9 cellular contexts compared by ENCODE assay signal in the genomic region with DNA sequence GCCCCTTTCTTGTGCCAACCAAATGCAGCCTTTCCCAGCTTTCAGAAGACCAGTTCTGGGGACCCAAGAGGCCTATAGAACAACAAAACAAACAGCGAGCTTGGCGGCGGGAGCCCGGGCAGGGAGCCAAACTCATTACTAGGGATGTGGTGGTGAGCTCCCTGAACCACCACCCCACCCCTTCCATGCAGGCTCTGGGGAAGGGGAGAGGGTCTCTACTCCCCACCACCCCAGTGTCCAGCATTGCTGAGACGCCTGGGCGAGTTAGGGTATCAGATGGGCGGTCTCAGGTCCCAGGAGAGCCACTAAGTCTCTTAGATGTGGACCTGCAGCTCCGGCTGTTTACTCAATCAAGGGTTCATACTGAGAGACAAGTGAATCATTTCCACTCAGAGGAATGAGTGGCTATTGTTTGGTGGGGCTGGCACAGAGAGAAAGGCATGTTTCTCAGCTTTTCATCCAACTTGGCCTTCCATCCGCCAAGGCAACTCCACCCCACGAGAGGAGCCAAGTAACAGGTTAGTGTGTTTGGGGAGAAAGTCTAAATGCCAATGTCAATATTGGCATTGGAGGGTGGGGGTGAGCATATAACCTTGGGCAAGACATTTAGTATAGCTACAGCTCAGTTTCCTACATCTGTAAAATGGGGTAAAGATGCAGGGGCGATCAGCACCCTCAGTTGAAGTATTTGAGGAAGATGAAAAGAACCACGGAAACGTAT. TPM values are rescaled to one million over a fixed set of nuclear protein-coding genes. Genes with fewer than 3 reads are reported as not detected.
DNase-seq lines count a peak whose midpoint lies in the region; ATAC-seq and TF ChIP-seq lines count a peak whose summit lies in the region.
"Had no signal": no experiment of that assay in that cellular context is flagged by ENCODE, and none has a peak within 500 bp of the region (broad histone marks: within the 10 kb centered on the region; RNA-seq: fewer than 3 reads in every experiment).

No MANE protein-coding gene starts in this region.

- H3K27ac Mint-ChIP-seq in activated CD4-positive, alpha-beta memory T cell treated with anti-CD3 and anti-CD28 coated beads for 36 hours, result no peak overlapping the region
- H3K27ac Mint-ChIP-seq in endodermal cell, result no peak overlapping the region

- H3K4me1 ChIP-seq in ascending aorta, result peaks cover 36 to 63% of the 10 kb centered on the region in 2 donors
- peaks cover 47 to 81% of the 10 kb centered on the region in 2 donors for H3K4me1 ChIP-seq in left lung
- peaks cover 29 to 74% (median 52%) of the 10 kb centered on the region in 4 donors for H3K4me1 ChIP-seq in transverse colon
- peaks cover 6% of the 10 kb centered on the region for H3K4me1 ChIP-seq in endodermal cell (ENCODE audit: control insufficient read depth, insufficient read depth, low read length)

- TF ChIP-seq CTCF in ascending aorta (IDR thresholded peaks at IDR 0.05) (no peak), left lung (IDR thresholded peaks at IDR 0.05) (no peak), transverse colon (IDR thresholded peaks at IDR 0.05) (no peak), endodermal cell (conservative IDR thresholded peaks at IDR 0.05) (no peak)

- H3K9me3 ChIP-seq in ascending aorta, result no peaks in the 10 kb centered on the region
- H3K9me3 ChIP-seq in left lung, result no peaks in the 10 kb centered on the region
- H3K9me3 ChIP-seq in transverse colon, result no peaks in the 10 kb centered on the region
- no peaks in the 10 kb centered on the region for H3K9me3 ChIP-seq in endodermal cell (ENCODE audit: control insufficient read depth, low read length)

- in situ Hi-C loops in transverse colon (cut with MboI; ENCODE audit: low pct_ligation_motif_present in 1 of 4, low pct_unique_long_range_greater_than_20kb in 1 of 4, low sequenced_read_pairs in 3 of 4), result no loop called here

- DNase-seq in NCI-H1694 treated with DMSO at 0.1 percent for 48 hours (lab: John Stamatoyannopoulos, UW) (peak; percentile 72), ascending aorta (ENCODE audit: low spot score in 2 of 2) (peak in 1 of 2 donors; percentile 82), left lung (peak; percentile 61 to 79), transverse colon (peak; percentile 79), cortex of kidney (lab: John Stamatoyannopoulos, UW) (no peak), endodermal cell (no peak), HuH-7 (ENCODE audit: low spot score) (no peak)
- no peak for DNase-seq in activated CD4-positive, alpha-beta memory T cell treated with anti-CD3 and anti-CD28 coated beads for 36 hours
- DNase-seq: stimulated activated CD4-positive, alpha-beta T cell treated with anti-CD3 and anti-CD28 coated beads, Interleukin-15, amount 100 ng/mL, for 24 hours had no signal

- H3K4me3 ChIP-seq in ascending aorta (peak overlapping the region in 1 of 2 donors; percentile 33), left lung (no peak overlapping the region), transverse colon (no peak overlapping the region), endodermal cell (ENCODE audit: low read length) (no peak overlapping the region)

- 58% methylated on average over 13 of the region's 13 CpGs; no CpG with 5 or more reads in 1 of the 2 donors for WGBS in transverse colon (ENCODE audit: low coverage in 1 of 2), 2 donors
- WGBS in endodermal cell (ENCODE audit: insufficient coverage in 1 of 2, insufficient read length in 1 of 2), 2 experiments, result 95 to 96% methylated on average over 4 to 13 of the region's 13 CpGs

- no peaks in the 10 kb centered on the region for H3K27me3 Mint-ChIP-seq in activated CD4-positive, alpha-beta memory T cell treated with anti-CD3 and anti-CD28 coated beads for 36 hours
- H3K27me3 Mint-ChIP-seq in endodermal cell (ENCODE audit: insufficient read depth), result no peaks in the 10 kb centered on the region

- ATAC-seq in left lung, result peak; percentile 66

- H3K36me3 ChIP-seq in ascending aorta (peaks cover 0 to 3% of the 10 kb centered on the region in 2 donors), left lung (no peaks in the 10 kb centered on the region), transverse colon (no peaks in the 10 kb centered on the region), endodermal cell (ENCODE audit: control insufficient read depth, insufficient read depth, low read length) (peaks cover 94% of the 10 kb centered on the region)

- TF ChIP-seq POLR2A in transverse colon (IDR thresholded peaks at IDR 0.05), result no peak

- no peaks in the 10 kb centered on the region for H3K9me3 Mint-ChIP-seq in activated CD4-positive, alpha-beta memory T cell treated with anti-CD3 and anti-CD28 coated beads for 36 hours
- no peaks in the 10 kb centered on the region for H3K9me3 Mint-ChIP-seq in endodermal cell

- H3K27me3 ChIP-seq in ascending aorta, result no peaks in the 10 kb centered on the region
- H3K27me3 ChIP-seq in left lung, result no peaks in the 10 kb centered on the region
- no peaks in the 10 kb centered on the region for H3K27me3 ChIP-seq in transverse colon
- no peaks in the 10 kb centered on the region for H3K27me3 ChIP-seq in endodermal cell (ENCODE audit: control insufficient read depth, insufficient read depth, low read length, poor library complexity, severe bottlenecking)

- H3K36me3 Mint-ChIP-seq in activated CD4-positive, alpha-beta memory T cell treated with anti-CD3 and anti-CD28 coated beads for 36 hours, result no peaks in the 10 kb centered on the region
- peaks cover 42% of the 10 kb centered on the region for H3K36me3 Mint-ChIP-seq in endodermal cell (ENCODE audit: low read depth)

- H3K4me1 Mint-ChIP-seq in activated CD4-positive, alpha-beta memory T cell treated with anti-CD3 and anti-CD28 coated beads for 36 hours (ENCODE audit: low read depth), result no peaks in the 10 kb centered on the region
- H3K4me1 Mint-ChIP-seq in endodermal cell, result peaks cover 11% of the 10 kb centered on the region

- CTCF ChIA-PET in activated CD4-positive, alpha-beta memory T cell treated with anti-CD3 and anti-CD28 coated beads for 36 hours (lab: Charles Lee), result no interaction called here

- peak; percentile 14 for TF ChIP-seq EP300 in transverse colon (IDR thresholded peaks at IDR 0.05; ENCODE audit: low read depth)

- H3K27ac ChIP-seq in ascending aorta, result peak overlapping the region; percentile 85 to 92
- peak overlapping the region; percentile 62 to 73 for H3K27ac ChIP-seq in left lung
- peak overlapping the region; percentile 84 to 89 (median 84) for H3K27ac ChIP-seq in transverse colon
- H3K27ac ChIP-seq in endodermal cell (ENCODE audit: low read depth, low read length), result no peak overlapping the region

- H3K9ac ChIP-seq in endodermal cell (ENCODE audit: extremely low read depth, low read length, poor library complexity, severe bottlenecking), result no peak overlapping the region

- intact Hi-C loops in ascending aorta (cut with DNase I) (loop anchor here (1.0 to 10.0 kb wide), 3 partner anchors 19 to 1148 kb away; a partner anchor contains a TSS), left lung (cut with DNase I) (no loop called here), transverse colon (cut with DNase I; ENCODE audit: low total_unique reads) (no loop called here)
- intact Hi-C loops in activated CD4-positive, alpha-beta memory T cell treated with anti-CD3 and anti-CD28 coated beads for 36 hours (cut with micrococcal nuclease), result no loop called here

- H3K4me3 Mint-ChIP-seq in activated CD4-positive, alpha-beta memory T cell treated with anti-CD3 and anti-CD28 coated beads for 36 hours, result no peak overlapping the region
- no peak overlapping the region for H3K4me3 Mint-ChIP-seq in endodermal cell

- POLR2A ChIA-PET in activated CD4-positive, alpha-beta memory T cell treated with anti-CD3 and anti-CD28 coated beads for 36 hours (lab: Charles Lee), result no interaction called here

RNA-seq across cellular contexts. Expression of a gene that starts 40.9 kb away (rescaled TPM):
- total RNA-seq in ascending aorta, result 33.0 TPM
- 10 to 100 TPM; 73.5 to 92.8 TPM for total RNA-seq in left lung
- total RNA-seq in transverse colon, result 100 to 1,000 TPM in 1 of 4 donors, 10 to 100 TPM in 3; 77.4 to 140 (median 85.5) TPM
- under 1 TPM; 0.29 to 0.34 TPM for total RNA-seq in activated CD4-positive, alpha-beta memory T cell treated with anti-CD3 and anti-CD28 coated beads for 36 hours
- total RNA-seq in endodermal cell, result 10 to 100 TPM; 61.2 to 86.1 TPM
- 22.9 TPM for polyA plus RNA-seq in endodermal cell (2013, experiment 1 of 2)
- 24.4 TPM for polyA plus RNA-seq in endodermal cell (2013, experiment 2 of 2)

Comparison
In these comparisons a context has a peak if more than half of its experiments do, and no peak if none do; other contexts are left out.
1. DNase-seq: peak in NCI-H1694 treated with DMSO at 0.1 percent for 48 hours (single experiment), left lung (2 of 2) and transverse colon (single experiment); none in activated CD4-positive, alpha-beta memory T cell treated with anti-CD3 and anti-CD28 coated beads for 36 hours (single experiment), cortex of kidney (single experiment), endodermal cell (single experiment) and HuH-7 (single experiment).
2. RNA of a gene that starts 40.9 kb away (total RNA-seq): 73.5 to 92.8 TPM in left lung, 61.2 to 86.1 TPM in endodermal cell, 77.4 to 140 TPM in transverse colon and 33.0 TPM in ascending aorta (single experiment); 0.29 to 0.34 TPM in activated CD4-positive, alpha-beta memory T cell treated with anti-CD3 and anti-CD28 coated beads for 36 hours; every median in the first group is over 10 times any median in the second.